Comparison of ENCODE assay signal across 8 cellular contexts in the genomic region with DNA sequence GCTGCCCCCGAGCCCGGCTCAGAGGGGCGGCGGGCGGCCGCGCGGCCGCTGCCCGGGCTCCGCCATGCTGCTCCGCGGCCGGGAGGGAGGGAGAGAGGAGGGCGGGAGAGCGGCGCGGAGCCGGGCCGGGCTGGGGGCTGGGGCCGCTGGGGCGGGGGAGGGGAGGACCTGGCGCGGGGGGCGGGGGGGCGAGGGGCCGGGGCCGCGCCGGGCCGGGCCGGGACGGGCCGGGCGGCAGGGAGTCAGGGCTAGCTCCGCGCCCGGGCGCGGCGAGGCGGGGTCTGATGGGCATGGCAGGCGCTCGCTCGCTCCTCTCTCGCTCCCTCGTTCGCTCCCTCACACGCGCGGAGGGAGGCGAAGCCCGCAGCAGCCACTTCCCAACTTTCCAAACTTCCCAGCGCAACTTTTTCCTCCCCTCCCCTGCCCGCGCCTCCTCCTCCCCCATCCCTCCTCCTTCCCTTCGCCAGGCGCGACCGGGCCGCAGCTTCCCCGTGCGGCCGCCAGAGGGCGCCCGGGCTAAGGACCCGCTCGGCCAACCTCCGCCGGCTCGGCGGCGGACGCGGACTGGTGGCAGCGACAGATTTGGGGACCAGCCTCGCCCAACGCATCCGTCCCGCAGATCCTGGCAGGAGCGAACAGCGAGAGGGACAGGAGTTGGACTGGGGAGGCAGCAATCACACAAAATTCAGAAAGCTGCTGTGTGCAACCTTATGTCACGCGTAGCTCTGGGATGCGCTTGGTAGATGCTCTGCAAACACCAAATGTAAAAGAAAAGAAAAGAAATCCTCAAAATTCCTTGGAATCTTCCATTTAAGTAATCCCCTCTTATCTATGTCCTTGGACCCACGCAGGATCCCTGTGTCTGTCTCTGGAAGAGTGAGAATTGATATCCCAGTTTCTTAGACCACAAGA. TPM values are rescaled to one million over a fixed set of nuclear protein-coding genes. Genes with fewer than 3 reads are reported as not detected.
DNase-seq lines count a peak whose midpoint lies in the region; ATAC-seq and TF ChIP-seq lines count a peak whose summit lies in the region.

A gene (minus strand): TSS at position 97 of the 912 bp plus-strand sequence.

- H3K27me3 ChIP-seq in CD4-positive, alpha-beta T cell (ENCODE audit: control insufficient read depth, insufficient read depth, low read length): peaks cover 52% of the 10 kb centered on the region
- peaks cover 3% of the 10 kb centered on the region for H3K27me3 ChIP-seq in parathyroid adenoma (ENCODE audit: control insufficient read depth, insufficient read depth, low read length)
- no peaks in the 10 kb centered on the region for H3K27me3 ChIP-seq in tibial artery

- H3K4me3 Mint-ChIP-seq in CD4-positive, alpha-beta T cell: peak within 1 kb of the TSS; percentile 77
- H3K4me3 Mint-ChIP-seq in activated naive CD8-positive, alpha-beta T cell: peak within 1 kb of the TSS; percentile 83

- POLR2A ChIA-PET in CD4-positive, alpha-beta T cell (lab: Charles Lee): no interaction called here

- no peaks in the 10 kb centered on the region for H3K9me3 Mint-ChIP-seq in CD4-positive, alpha-beta T cell
- no peaks in the 10 kb centered on the region for H3K9me3 Mint-ChIP-seq in activated naive CD8-positive, alpha-beta T cell (ENCODE audit: low read depth)

- no peaks in the 10 kb centered on the region for H3K9me3 ChIP-seq in CD4-positive, alpha-beta T cell (ENCODE audit: control insufficient read depth, low read length)
- H3K9me3 ChIP-seq in parathyroid adenoma (ENCODE audit: control insufficient read depth, low read length) (no peaks in the 10 kb centered on the region), tibial artery (no peaks in the 10 kb centered on the region)

- H3K4me3 ChIP-seq in parathyroid adenoma (ENCODE audit: low read depth, low read length) (peak within 1 kb of the TSS; percentile 40), tibial artery (peak within 1 kb of the TSS; percentile 96 to 100)

- peak; percentile 11 to 68 (median 47) for DNase-seq in CD4-positive, alpha-beta T cell
- DNase-seq in HS-5 (ENCODE audit: low read depth) (peak; percentile 34), SK-N-DZ (ENCODE audit: low spot score) (peak; percentile 37), cardiac septum (ENCODE audit: low spot score) (peak; percentile 91), tibial artery (peak; percentile 80 to 95)

- no peak within 1 kb of the TSS for H3K27ac ChIP-seq in CD4-positive, alpha-beta T cell (ENCODE audit: low read depth, low read length)
- no peak within 1 kb of the TSS for H3K27ac ChIP-seq in parathyroid adenoma
- peak within 1 kb of the TSS; percentile 100 for H3K27ac ChIP-seq in tibial artery

- CTCF ChIA-PET in CD4-positive, alpha-beta T cell (lab: Charles Lee): interaction anchor here (0.7 to 1.5 kb wide), 3 partner anchors 10 to 240 kb away, joined by 4 to 5 read pairs (median 4); no protein-coding TSS in a partner anchor

- peak; percentile 91 for TF ChIP-seq CTCF in CD4-positive, alpha-beta T cell (IDR thresholded peaks at IDR 0.05)
- TF ChIP-seq CTCF in parathyroid adenoma (IDR thresholded peaks at IDR 0.05): peak; percentile 89
- TF ChIP-seq CTCF in tibial artery (IDR thresholded peaks at IDR 0.05): peak; percentile 97 to 98

- ATAC-seq in CD4-positive, alpha-beta T cell (ENCODE audit: poor library complexity): peak; percentile 51
- ATAC-seq in GM19455 (IDR thresholded peaks at IDR 0.05; ENCODE audit: unreplicated experiment): peak; percentile 81

- H3K27me3 Mint-ChIP-seq in CD4-positive, alpha-beta T cell: peaks cover 77% of the 10 kb centered on the region
- peaks cover 40% of the 10 kb centered on the region for H3K27me3 Mint-ChIP-seq in activated naive CD8-positive, alpha-beta T cell

- peaks cover 15% of the 10 kb centered on the region for H3K4me1 Mint-ChIP-seq in CD4-positive, alpha-beta T cell (ENCODE audit: low read depth)
- H3K4me1 Mint-ChIP-seq in activated naive CD8-positive, alpha-beta T cell (ENCODE audit: low read depth): peaks cover 8% of the 10 kb centered on the region

- no peak within 1 kb of the TSS for H3K9ac ChIP-seq in parathyroid adenoma

- no peaks in the 10 kb centered on the region for H3K36me3 Mint-ChIP-seq in CD4-positive, alpha-beta T cell (ENCODE audit: low read depth)
- no peaks in the 10 kb centered on the region for H3K36me3 Mint-ChIP-seq in activated naive CD8-positive, alpha-beta T cell

- H3K79me2 ChIP-seq in parathyroid adenoma: no peaks in the 10 kb centered on the region

- peak within 1 kb of the TSS; percentile 46 for H2AFZ ChIP-seq in parathyroid adenoma

- H3K4me2 ChIP-seq in parathyroid adenoma (ENCODE audit: low read length): peak within 1 kb of the TSS; percentile 66

- H3K27ac Mint-ChIP-seq in CD4-positive, alpha-beta T cell: no peak within 1 kb of the TSS
- no peak within 1 kb of the TSS for H3K27ac Mint-ChIP-seq in activated naive CD8-positive, alpha-beta T cell

- intact Hi-C loops in CD4-positive, alpha-beta T cell (cut with DNase I, micrococcal nuclease): loop anchor here (1.0 to 5.0 kb wide), 2 partner anchors 240 kb away; no protein-coding TSS in a partner anchor
- intact Hi-C loops in cardiac septum (cut with DNase I) (loop anchor here (1.0 to 10.0 kb wide), 3 partner anchors 64 to 260 kb away; no protein-coding TSS in a partner anchor), tibial artery (cut with DNase I; ENCODE audit: low total_unique reads) (loop anchor here (2.0 to 10.0 kb wide), 2 partner anchors 63 to 213 kb away; no protein-coding TSS in a partner anchor)

- no peaks in the 10 kb centered on the region for H3K4me1 ChIP-seq in parathyroid adenoma
- peaks cover 0 to 39% (median 29%) of the 10 kb centered on the region in 4 donors for H3K4me1 ChIP-seq in tibial artery

- H3K36me3 ChIP-seq in parathyroid adenoma (ENCODE audit: control insufficient read depth, insufficient read depth, low read length) (no peaks in the 10 kb centered on the region), tibial artery (no peaks in the 10 kb centered on the region)

RNA-seq across cellular contexts. Expression of the gene that starts here (rescaled TPM):
- not detected for total RNA-seq in CD4-positive, alpha-beta T cell
- polyA plus RNA-seq in SK-N-DZ (2014; cell fraction: cytosol; rRNA removed): 0.03 TPM in 2 replicates
- polyA plus RNA-seq in SK-N-DZ (2014; cell fraction: nucleus; rRNA removed): 0.10 and 0.14 TPM in 2 replicates
- total RNA-seq in cardiac septum: 3.4 TPM

Comparison
In these comparisons a context has a peak if more than half of its experiments do, and no peak if none do; other contexts are left out.
1. Peak in DNase-seq and ATAC-seq in CD4-positive, alpha-beta T cell; RNA of the gene not detected or under 1 TPM.
2. DNase-seq: peak in every context shown above with its lines; median percentile 91 in cardiac septum; 88 in tibial artery; 47 in CD4-positive, alpha-beta T cell; 37 in SK-N-DZ; 34 in HS-5.
3. H3K27ac ChIP-seq: peak in tibial artery (2 of 2); none in CD4-positive, alpha-beta T cell (single experiment) and parathyroid adenoma (single experiment).
4. Peak in every context shown above with its lines, with median percentiles within 50 percentile points of each other: CTCF ChIP-seq.